ENCODE assay signal across 18 cellular contexts in the genomic region with DNA sequence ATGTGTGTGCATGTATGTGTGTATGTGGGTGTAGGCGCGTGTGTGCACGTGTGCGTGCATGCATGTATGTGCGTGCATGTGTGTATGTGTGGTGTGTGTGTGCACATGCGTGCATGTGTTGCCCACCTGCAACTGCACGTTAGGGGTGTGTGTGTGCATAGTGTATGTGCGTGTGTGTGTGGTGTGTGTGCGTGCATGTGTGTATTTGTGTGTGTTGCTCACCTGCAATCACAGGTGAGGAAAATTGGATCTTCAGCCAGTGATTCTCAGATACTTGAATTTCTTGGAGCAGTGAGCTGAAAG. TPM values are rescaled to one million over a fixed set of nuclear protein-coding genes. Genes with fewer than 3 reads are reported as not detected.
DNase-seq lines count a peak whose midpoint lies in the region; ATAC-seq, FAIRE-seq and TF ChIP-seq lines count a peak whose summit lies in the region.
"Had no signal": no experiment of that assay in that cellular context is flagged by ENCODE, and none has a peak within 500 bp of the region (broad histone marks: within the 10 kb centered on the region; RNA-seq: fewer than 3 reads in every experiment).

No MANE protein-coding gene starts in this region.

- H3K4me1 ChIP-seq in HEK293 (ENCODE audit: control insufficient read depth, insufficient read depth, low read length) (no peaks in the 10 kb centered on the region), stomach (peaks cover 8 to 12% (median 9%) of the 10 kb centered on the region in 4 donors)
- H3K4me1 ChIP-seq: A549 had no signal

- WGBS in stomach, 5 donors, result 92 to 96% (median 95%) methylated on average over 9 of the region's 9 CpGs

- H3K27ac ChIP-seq in HEK293 (ENCODE audit: extremely low read depth, low read depth, low read length), result no peak overlapping the region
- H3K27ac ChIP-seq in stomach, result no peak overlapping the region
- H3K27ac ChIP-seq: C4-2B had no signal

- intact Hi-C loops in stomach (cut with DNase I; ENCODE audit: low total_unique reads), result loop anchor here (10.0 kb wide), 1 partner anchor 651 kb away; no protein-coding TSS in a partner anchor

- DNase-seq in bronchial epithelial cell (ENCODE audit: low read depth) (no peak), mesenteric fat pad (ENCODE audit: low spot score) (peak; percentile 62), stomach (peak; percentile 7), NOMO-1 treated with dmso at 0.1 percent for 144 hours (lab: John Stamatoyannopoulos, UW; ENCODE audit: unreplicated experiment) (no peak), RCC 7860 (ENCODE audit: low spot score) (no peak)
- DNase-seq: COR-L47; HCEC 1CT; NCI-H1436; NCI-H2081 treated with DMSO at 0.1 percent for 48 hours; NCI-H345; NCI-H69; NK-92 treated with Interleukin-12 subunit alpha and Interleukin-12 subunit beta, amount 100 ng/mL, for 24 hours; PC-3 had no signal

- CTCF ChIA-PET in HEK293 (lab: Yijun Ruan, JAX), result interaction anchor here (1.5 kb wide), 1 partner anchor 176 kb away, joined by 5 read pairs; no protein-coding TSS in a partner anchor

- TF ChIP-seq EP300 in stomach (IDR thresholded peaks at IDR 0.05), result no peak

- POLR2A ChIA-PET in HEK293 (lab: Yijun Ruan, JAX), result no interaction called here

- no peak for ATAC-seq in activated CD4-positive, CD25-positive, alpha-beta regulatory T cell treated with anti-CD3 and anti-CD28 coated beads, Interleukin-2, amount 50 U/mL, for 24 hours

- peak; percentile 98 for FAIRE-seq in bronchial epithelial cell (lab: Jason Lieb, UNC)
- no peak for FAIRE-seq in RCC 7860 (lab: Jason Lieb, UNC)
- FAIRE-seq: A549, GM18507 had no signal

- H3K4me3 ChIP-seq in HEK293 (ENCODE audit: low read depth, low read length) (no peak overlapping the region), bronchial epithelial cell (ENCODE audit: low read depth, low read length) (no peak overlapping the region), stomach (no peak overlapping the region)
- H3K4me3 ChIP-seq: A549 had no signal

- no peak for TF ChIP-seq CTCF in HEK293 (tag by site-specific recombination; IDR thresholded peaks at IDR 0.05)
- no peak for TF ChIP-seq CTCF in bronchial epithelial cell (IDR thresholded peaks at IDR 0.05; ENCODE audit: insufficient read depth, low read length, severe bottlenecking)
- no peak for TF ChIP-seq CTCF in stomach (IDR thresholded peaks at IDR 0.05)

- no peak for TF ChIP-seq POLR2A in stomach (IDR thresholded peaks at IDR 0.05)

- H3K36me3 ChIP-seq in HEK293 (ENCODE audit: control insufficient read depth in 2 of 2, insufficient read depth in 1 of 2, low read length in 2 of 2) (no peaks in the 10 kb centered on the region), bronchial epithelial cell (ENCODE audit: control insufficient read depth, insufficient read depth, low read length) (peaks cover 2% of the 10 kb centered on the region), stomach (peaks cover 0 to 25% (median 17%) of the 10 kb centered on the region in 4 donors)

- H3K9me3 ChIP-seq in HEK293 (ENCODE audit: control insufficient read depth, insufficient read depth, low read depth, low read length), result no peaks in the 10 kb centered on the region
- no peaks in the 10 kb centered on the region for H3K9me3 ChIP-seq in stomach
- H3K9me3 ChIP-seq: A549 had no signal

- H3K27me3 ChIP-seq in bronchial epithelial cell (ENCODE audit: control insufficient read depth, insufficient read depth, low read length), result no peaks in the 10 kb centered on the region
- peaks cover 0 to 4% (median 0%) of the 10 kb centered on the region in 3 donors for H3K27me3 ChIP-seq in stomach

TF ChIP-seq in HEK293, 187 proteins besides CTCF, POLR2A, EP300 and RAD21:
- TF ChIP-seq, protein P1, sequence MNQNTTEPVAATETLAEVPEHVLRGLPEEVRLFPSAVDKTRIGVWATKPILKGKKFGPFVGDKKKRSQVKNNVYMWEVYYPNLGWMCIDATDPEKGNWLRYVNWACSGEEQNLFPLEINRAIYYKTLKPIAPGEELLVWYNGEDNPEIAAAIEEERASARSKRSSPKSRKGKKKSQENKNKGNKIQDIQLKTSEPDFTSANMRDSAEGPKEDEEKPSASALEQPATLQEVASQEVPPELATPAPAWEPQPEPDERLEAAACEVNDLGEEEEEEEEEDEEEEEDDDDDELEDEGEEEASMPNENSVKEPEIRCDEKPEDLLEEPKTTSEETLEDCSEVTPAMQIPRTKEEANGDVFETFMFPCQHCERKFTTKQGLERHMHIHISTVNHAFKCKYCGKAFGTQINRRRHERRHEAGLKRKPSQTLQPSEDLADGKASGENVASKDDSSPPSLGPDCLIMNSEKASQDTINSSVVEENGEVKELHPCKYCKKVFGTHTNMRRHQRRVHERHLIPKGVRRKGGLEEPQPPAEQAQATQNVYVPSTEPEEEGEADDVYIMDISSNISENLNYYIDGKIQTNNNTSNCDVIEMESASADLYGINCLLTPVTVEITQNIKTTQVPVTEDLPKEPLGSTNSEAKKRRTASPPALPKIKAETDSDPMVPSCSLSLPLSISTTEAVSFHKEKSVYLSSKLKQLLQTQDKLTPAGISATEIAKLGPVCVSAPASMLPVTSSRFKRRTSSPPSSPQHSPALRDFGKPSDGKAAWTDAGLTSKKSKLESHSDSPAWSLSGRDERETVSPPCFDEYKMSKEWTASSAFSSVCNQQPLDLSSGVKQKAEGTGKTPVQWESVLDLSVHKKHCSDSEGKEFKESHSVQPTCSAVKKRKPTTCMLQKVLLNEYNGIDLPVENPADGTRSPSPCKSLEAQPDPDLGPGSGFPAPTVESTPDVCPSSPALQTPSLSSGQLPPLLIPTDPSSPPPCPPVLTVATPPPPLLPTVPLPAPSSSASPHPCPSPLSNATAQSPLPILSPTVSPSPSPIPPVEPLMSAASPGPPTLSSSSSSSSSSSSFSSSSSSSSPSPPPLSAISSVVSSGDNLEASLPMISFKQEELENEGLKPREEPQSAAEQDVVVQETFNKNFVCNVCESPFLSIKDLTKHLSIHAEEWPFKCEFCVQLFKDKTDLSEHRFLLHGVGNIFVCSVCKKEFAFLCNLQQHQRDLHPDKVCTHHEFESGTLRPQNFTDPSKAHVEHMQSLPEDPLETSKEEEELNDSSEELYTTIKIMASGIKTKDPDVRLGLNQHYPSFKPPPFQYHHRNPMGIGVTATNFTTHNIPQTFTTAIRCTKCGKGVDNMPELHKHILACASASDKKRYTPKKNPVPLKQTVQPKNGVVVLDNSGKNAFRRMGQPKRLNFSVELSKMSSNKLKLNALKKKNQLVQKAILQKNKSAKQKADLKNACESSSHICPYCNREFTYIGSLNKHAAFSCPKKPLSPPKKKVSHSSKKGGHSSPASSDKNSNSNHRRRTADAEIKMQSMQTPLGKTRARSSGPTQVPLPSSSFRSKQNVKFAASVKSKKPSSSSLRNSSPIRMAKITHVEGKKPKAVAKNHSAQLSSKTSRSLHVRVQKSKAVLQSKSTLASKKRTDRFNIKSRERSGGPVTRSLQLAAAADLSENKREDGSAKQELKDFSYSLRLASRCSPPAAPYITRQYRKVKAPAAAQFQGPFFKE (tag by site-specific recombination; IDR thresholded peaks at IDR 0.05; ENCODE audit: borderline replicate concordance), result no peak
- TF ChIP-seq, protein P2, sequence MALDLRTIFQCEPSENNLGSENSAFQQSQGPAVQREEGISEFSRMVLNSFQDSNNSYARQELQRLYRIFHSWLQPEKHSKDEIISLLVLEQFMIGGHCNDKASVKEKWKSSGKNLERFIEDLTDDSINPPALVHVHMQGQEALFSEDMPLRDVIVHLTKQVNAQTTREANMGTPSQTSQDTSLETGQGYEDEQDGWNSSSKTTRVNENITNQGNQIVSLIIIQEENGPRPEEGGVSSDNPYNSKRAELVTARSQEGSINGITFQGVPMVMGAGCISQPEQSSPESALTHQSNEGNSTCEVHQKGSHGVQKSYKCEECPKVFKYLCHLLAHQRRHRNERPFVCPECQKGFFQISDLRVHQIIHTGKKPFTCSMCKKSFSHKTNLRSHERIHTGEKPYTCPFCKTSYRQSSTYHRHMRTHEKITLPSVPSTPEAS (tag by site-specific recombination; IDR thresholded peaks at IDR 0.05), result peak; percentile 92; the same call in 1 of the 2 replicates
TF ChIP-seq in HEK293: peak in this region for 1.

RNA-seq across cellular contexts. Expression of a gene that starts 54.3 kb away (rescaled TPM):
- total RNA-seq in bronchial epithelial cell (79.2 and 105 TPM in 2 replicates), mesenteric fat pad (13.3 TPM), stomach (100 to 1,000 TPM in 2 of 5 donors, 10 to 100 TPM in 3; 43.9 to 380 (median 62.5) TPM)
- polyA plus RNA-seq in stomach, result 10 to 100 TPM; 12.4 to 48.6 (median 48.3) TPM

Comparison
In these comparisons a context has a peak if more than half of its experiments do, and no peak if none do; other contexts are left out.
1. DNase-seq: peak in mesenteric fat pad (single experiment) and stomach (single experiment); none in bronchial epithelial cell (single experiment), NOMO-1 treated with dmso at 0.1 percent for 144 hours (single experiment) and RCC 7860 (single experiment).